24 cellular contexts compared by ENCODE assay signal in the genomic region with DNA sequence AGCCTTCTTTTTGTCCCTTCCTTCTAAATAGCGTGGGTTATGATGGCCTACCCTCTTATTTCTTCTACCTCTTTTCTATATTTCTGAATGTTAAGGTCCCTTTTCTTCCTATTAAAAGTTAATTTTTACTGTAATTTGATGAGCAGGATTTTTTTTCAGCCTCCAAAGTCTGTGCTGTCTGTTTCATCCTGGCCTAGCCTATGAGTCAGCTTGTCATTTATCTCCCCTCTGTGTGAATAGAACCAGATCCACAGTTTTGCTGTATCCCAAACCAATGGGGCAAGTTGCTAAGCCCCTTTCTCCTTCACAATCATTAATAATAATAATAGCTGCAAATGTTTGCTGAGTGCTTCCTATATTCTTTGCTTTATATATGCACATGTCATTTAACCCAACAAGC. TPM values are rescaled to one million over a fixed set of nuclear protein-coding genes. Genes with fewer than 3 reads are reported as not detected.
A peak's percentile ranks its signal among the peaks of the same experiment; 100 is the strongest.
DNase-seq lines count a peak whose midpoint lies in the region; ATAC-seq, FAIRE-seq and TF ChIP-seq lines count a peak whose summit lies in the region.
"Had no signal": no experiment of that assay in that cellular context is flagged by ENCODE, and none has a peak within 500 bp of the region (broad histone marks: within the 10 kb centered on the region; RNA-seq: fewer than 3 reads in every experiment).

No MANE protein-coding gene starts in this region.

- H3K4me3 ChIP-seq in BLaER1 (peak overlapping the region; percentile 26; the same call in 1 of the 2 replicates), K562 (no peak overlapping the region), mesenchymal stem cell (ENCODE audit: insufficient read depth in 1 of 2, low read depth in 1 of 2, low read length in 2 of 2) (no peak overlapping the region), esophagus muscularis mucosa (no peak overlapping the region), mucosa of descending colon (no peak overlapping the region)
- H3K4me3 ChIP-seq: MG63 had no signal

- peak overlapping the region; percentile 66 for H3K27ac ChIP-seq in BLaER1
- no peak overlapping the region for H3K27ac ChIP-seq in K562 (ENCODE audit: extremely low read depth, low read depth, low read length)
- no peak overlapping the region for H3K27ac ChIP-seq in mesenchymal stem cell (ENCODE audit: low read length, poor library complexity, severe bottlenecking)
- H3K27ac ChIP-seq in esophagus muscularis mucosa (replicated peaks in 1 of 4), result no peak overlapping the region

- no peak for TF ChIP-seq EP300 in K562 (IDR thresholded peaks at IDR 0.05; ENCODE audit: low read length)
- no peak for TF ChIP-seq EP300 in esophagus muscularis mucosa (IDR thresholded peaks at IDR 0.05)

- H4K8ac ChIP-seq in mesenchymal stem cell (ENCODE audit: low read length), result no peak overlapping the region

- H3K18ac ChIP-seq in mesenchymal stem cell (ENCODE audit: low read depth in 1 of 2, low read length in 2 of 2), result no peak overlapping the region

- H3K4me1 ChIP-seq in BLaER1 (peaks cover 55% of the 10 kb centered on the region), K562 (replicated peaks in 1 of 2; ENCODE audit: control insufficient read depth in 2 of 2, insufficient read depth in 2 of 2, low read length in 2 of 2) (no peaks in the 10 kb centered on the region; a peak in 1 of 5 replicates), mesenchymal stem cell (ENCODE audit: control insufficient read depth, insufficient read depth, low read depth, low read length) (no peaks in the 10 kb centered on the region), esophagus muscularis mucosa (peaks cover 0 to 24% (median 8%) of the 10 kb centered on the region in 4 donors), mucosa of descending colon (ENCODE audit: low read depth) (no peaks in the 10 kb centered on the region)

- no peak overlapping the region for H2BK12ac ChIP-seq in mesenchymal stem cell (ENCODE audit: low read length in 2 of 2)

- peaks cover 7% of the 10 kb centered on the region for H3K79me1 ChIP-seq in mesenchymal stem cell (replicated peaks; ENCODE audit: low read length, poor library complexity, severe bottlenecking)

- H3K36me3 ChIP-seq in BLaER1 (peaks cover 43% of the 10 kb centered on the region), K562 (ENCODE audit: control insufficient read depth, insufficient read depth, low read length) (peaks cover 47% of the 10 kb centered on the region; the same call in 2 of the 3 replicates), mesenchymal stem cell (ENCODE audit: control insufficient read depth in 1 of 2, insufficient read depth in 2 of 2, low read depth in 1 of 2, low read length in 2 of 2) (peaks cover 0 to 79% of the 10 kb centered on the region in 2 experiments), esophagus muscularis mucosa (peaks cover 0 to 29% (median 13%) of the 10 kb centered on the region in 4 donors), mucosa of descending colon (ENCODE audit: low read depth) (no peaks in the 10 kb centered on the region)
- H3K36me3 ChIP-seq: MG63 had no signal

- no peak for TF ChIP-seq RAD21 in K562 (CRISPR knock-in tag; conservative IDR thresholded peaks at IDR 0.05 in 1 of 2, IDR thresholded peaks at IDR 0.05 in 1 of 2)

- no peak for FAIRE-seq in K562 (lab: Jason Lieb, UNC)
- FAIRE-seq: A204.1, D721Med had no signal

- in situ Hi-C loops in K562 (cut with MboI), result loop anchor here (10.0 kb wide), 1 partner anchor 327 kb away; no protein-coding TSS in a partner anchor

- 100% methylated on average over 1 of the region's 1 CpG for WGBS in K562 (ENCODE audit: insufficient coverage, low coverage, missing lambda C conversion rate)
- WGBS in mesenchymal stem cell, result no CpG with 5 or more reads among the region's 1 CpG
- 71% methylated on average over 1 of the region's 1 CpG for WGBS in esophagus muscularis mucosa

- intact Hi-C loops in K562 (cut with micrococcal nuclease) (no loop called here), esophagus muscularis mucosa (cut with DNase I) (no loop called here), mucosa of descending colon (cut with DNase I, micrococcal nuclease) (no loop called here)

- H2BK120ac ChIP-seq in mesenchymal stem cell (ENCODE audit: low read depth, low read length), result no peak overlapping the region

- no peak overlapping the region for H2BK15ac ChIP-seq in mesenchymal stem cell (ENCODE audit: low read depth, poor library complexity, severe bottlenecking)

- CTCF ChIA-PET in K562 (lab: Yijun Ruan, JAX; ENCODE audit: low intra/inter-chr PET ratio), result no interaction called here

- H3K9me3 ChIP-seq in BLaER1 (no peaks in the 10 kb centered on the region), K562 (replicated peaks; ENCODE audit: control insufficient read depth, insufficient read depth, low read depth, low read length) (no peaks in the 10 kb centered on the region), mesenchymal stem cell (ENCODE audit: control insufficient read depth, low read length) (no peaks in the 10 kb centered on the region), esophagus muscularis mucosa (no peaks in the 10 kb centered on the region), mucosa of descending colon (no peaks in the 10 kb centered on the region)
- H3K9me3 ChIP-seq: MG63 had no signal

- no TSS peak for BruUV-seq in K562 (replicated peaks; lab: Mats Ljungman, UMichigan)

- H3K14ac ChIP-seq in mesenchymal stem cell (ENCODE audit: low read length in 2 of 2), result no peak overlapping the region

- H3K79me2 ChIP-seq in K562 (ENCODE audit: control insufficient read depth, insufficient read depth, low read length), result no peaks in the 10 kb centered on the region; the same call in none of the 3 replicates

- H3K23ac ChIP-seq in mesenchymal stem cell (ENCODE audit: low read length in 2 of 2), result no peak overlapping the region

- no peak overlapping the region for H3K4ac ChIP-seq in mesenchymal stem cell (ENCODE audit: low read depth in 1 of 2, low read length in 2 of 2)

- no peak for TF ChIP-seq POLR2A in K562 (conservative IDR thresholded peaks at IDR 0.05)
- no peak for TF ChIP-seq POLR2A in esophagus muscularis mucosa (IDR thresholded peaks at IDR 0.05; ENCODE audit: low read depth)

- TF ChIP-seq CTCF in K562 (IDR thresholded peaks at IDR 0.05 in 2 of 3, conservative IDR thresholded peaks at IDR 0.05 in 1 of 3; ENCODE audit: insufficient read depth in 2 of 3, low read depth in 1 of 3, low read length in 3 of 3) (no peak), esophagus muscularis mucosa (IDR thresholded peaks at IDR 0.05) (no peak), mucosa of descending colon (IDR thresholded peaks at IDR 0.05) (no peak)

- H4K20me1 ChIP-seq in BLaER1 (no peaks in the 10 kb centered on the region), K562 (replicated peaks; ENCODE audit: control insufficient read depth, insufficient read depth, low read length) (no peaks in the 10 kb centered on the region)

- H3K9me1 ChIP-seq in K562 (ENCODE audit: control insufficient read depth, insufficient read depth, low read length), result no peaks in the 10 kb centered on the region

- H3K9ac ChIP-seq in BLaER1 (peak overlapping the region; percentile 39; the same call in 1 of the 2 replicates), K562 (ENCODE audit: insufficient read depth in 1 of 2, low read depth in 2 of 2, low read length in 2 of 2) (no peak overlapping the region), mesenchymal stem cell (ENCODE audit: low read length) (no peak overlapping the region)

- POLR2A ChIA-PET in K562 (lab: Yijun Ruan, JAX), result interaction anchor here (0.6 to 2.0 kb wide), 2 partner anchors 13 to 14 kb away, joined by 3 to 6 read pairs; no protein-coding TSS in a partner anchor

- H2AFZ ChIP-seq in K562 (ENCODE audit: low read depth, low read length) (no peak overlapping the region), mesenchymal stem cell (ENCODE audit: low read depth, low read length) (no peak overlapping the region)

- H3K27me3 ChIP-seq in BLaER1 (no peaks in the 10 kb centered on the region), K562 (ENCODE audit: control insufficient read depth in 2 of 2, insufficient read depth in 2 of 2, low read length in 2 of 2) (no peaks in the 10 kb centered on the region), mesenchymal stem cell (ENCODE audit: control insufficient read depth in 1 of 2, insufficient read depth in 1 of 2, low read length in 2 of 2) (no peaks in the 10 kb centered on the region), esophagus muscularis mucosa (no peaks in the 10 kb centered on the region)
- H3K27me3 ChIP-seq: MG63 had no signal

- 0 out of 3 replicates have a peak, but pooled peaks have one; percentile 43 for ATAC-seq in K562
- ATAC-seq in GM18870 (IDR thresholded peaks at IDR 0.05; ENCODE audit: unreplicated experiment), result no peak
- no peak for ATAC-seq in mucosa of descending colon

- DNase-seq in OCI-M1 (lab: John Stamatoyannopoulos, UW), result peak; percentile 14
- DNase-seq in K562 (ENCODE audit: extremely low read depth in 1 of 4, low spot score in 3 of 4), result no peak
- DNase-seq in mesenchymal stem cell, result peak; percentile 36
- DNase-seq in dermis blood vessel endothelial cell, result no peak
- no peak for DNase-seq in esophagus muscularis mucosa (ENCODE audit: extremely low spot score)
- no peak for DNase-seq in mucosa of descending colon
- DNase-seq: C1 segment of cervical spinal cord; CD8-positive, alpha-beta memory T cell; DMS79; HFFc6; Karpas-422; MG63; NCI-H1048; NCI-H1436; NCI-H1930; NCI-H226; NCI-H524; NCI-H82; RPMI8226; SIG-M5 had no signal

- H2BK5ac ChIP-seq in mesenchymal stem cell (ENCODE audit: low read depth, low read length, poor library complexity, severe bottlenecking), result no peak overlapping the region

- no peak overlapping the region for H4K91ac ChIP-seq in mesenchymal stem cell (ENCODE audit: low read length)

- no peak overlapping the region for H2AK5ac ChIP-seq in mesenchymal stem cell (ENCODE audit: low read length, severe bottlenecking)

- H3K4me2 ChIP-seq in BLaER1 (peak overlapping the region; percentile 64), K562 (ENCODE audit: insufficient read depth, low read length) (no peak overlapping the region), mesenchymal stem cell (ENCODE audit: low read length, poor library complexity, severe bottlenecking) (no peak overlapping the region)

RNA-seq across cellular contexts. Expression of a gene that starts 18.1 kb away (rescaled TPM):
- 6.6 and 19.5 TPM in 2 replicates for total RNA-seq in K562 (2011; cell fraction: chromatin; rRNA removed; ENCODE audit: low replicate concordance)
- total RNA-seq in K562 (2011; cell fraction: nucleolus; rRNA removed), result 7.5 and 7.9 TPM in 2 replicates
- 15.0 and 15.5 TPM in 2 replicates for total RNA-seq in K562 (2011; cell fraction: nucleoplasm; rRNA removed)
- total RNA-seq in K562 (2014; rRNA removed), result 11.9 and 13.8 TPM in 2 replicates
- total RNA-seq in K562 (2014; rRNA removed; fragmentation: Illumina TruSeq; extraction: Trizol), result 17.6 and 18.4 TPM in 2 replicates
- 21.2 and 22.1 TPM in 2 replicates for total RNA-seq in K562 (2015; rRNA removed; fragmentation: Illumina TruSeq; extraction: Trizol)
- 11.5 and 13.7 TPM in 2 replicates for total RNA-seq in K562 (2021)
- polyA plus RNA-seq in K562 (2011; rRNA removed), result 12.4 and 16.2 TPM in 2 replicates
- 3.8 and 5.7 TPM in 2 replicates for polyA plus RNA-seq in K562 (2011; cell fraction: cytosol; rRNA removed)
- 3.5 and 6.3 TPM in 2 replicates for polyA plus RNA-seq in K562 (2011; cell fraction: nucleus; rRNA removed)
- polyA plus RNA-seq in K562 (2012), result 7.9 and 8.6 TPM in 2 replicates
- 14.0 and 16.3 TPM in 2 replicates for polyA plus RNA-seq in K562 (2014; fragmentation: Illumina TruSeq; extraction: Trizol)
- polyA plus RNA-seq in K562 (2014; fragmentation: Nextera tagmentation; extraction: Ambion mirVana), result 10 to 100 TPM; 15.1 to 20.6 TPM
- polyA plus RNA-seq in K562 (2014; rRNA removed), result 8.7 and 10.7 TPM in 2 replicates
- 22.9 and 26.1 TPM in 2 replicates for polyA minus RNA-seq in K562 (2011; rRNA and poly(A)+ RNA removed)
- 10.2 and 12.9 TPM in 2 replicates for polyA minus RNA-seq in K562 (2011; cell fraction: cytosol; rRNA and poly(A)+ RNA removed)
- polyA minus RNA-seq in K562 (2011; cell fraction: nucleus; rRNA and poly(A)+ RNA removed), result 9.4 and 22.1 TPM in 2 replicates
- 16.7 TPM for polyA plus RNA-seq in mesenchymal stem cell (2013, experiment 1 of 2)
- 18.1 TPM for polyA plus RNA-seq in mesenchymal stem cell (2013, experiment 2 of 2)
- total RNA-seq in dermis blood vessel endothelial cell, result 22.6 and 25.0 TPM in 2 replicates
- 10 to 100 TPM; 13.9 to 18.9 (median 16.4) TPM for total RNA-seq in esophagus muscularis mucosa
- total RNA-seq in mucosa of descending colon, result 10 to 100 TPM; 18.3 to 25.4 (median 22.8) TPM

Comparison
In these comparisons a context has a peak if more than half of its experiments do, and no peak if none do; other contexts are left out.
1. DNase-seq: peak in OCI-M1 (single experiment) and mesenchymal stem cell (single experiment); none in K562 (0 of 4), dermis blood vessel endothelial cell (single experiment), esophagus muscularis mucosa (single experiment) and mucosa of descending colon (0 of 3).